Comparison of ENCODE assay signal across 3 cellular contexts in genomic region chr2:96023701-96024100, GRCh38. TPM values are rescaled to one million over a fixed set of nuclear protein-coding genes. Genes with fewer than 3 reads are reported as not detected.
"Had no signal": no experiment of that assay in that cellular context is flagged by ENCODE, and none has a peak within 500 bp of the region (broad histone marks: within the 10 kb centered on the region; RNA-seq: fewer than 3 reads in every experiment).

No MANE protein-coding gene starts in this region.

RNA-seq across cellular contexts. Expression of gene GPAT2, which starts 11.0 kb away (rescaled TPM):
- total RNA-seq: NCI-H460, RPMI7951, SJSA1 had no signal
